8 cellular contexts compared by ENCODE assay signal in the genomic region with DNA sequence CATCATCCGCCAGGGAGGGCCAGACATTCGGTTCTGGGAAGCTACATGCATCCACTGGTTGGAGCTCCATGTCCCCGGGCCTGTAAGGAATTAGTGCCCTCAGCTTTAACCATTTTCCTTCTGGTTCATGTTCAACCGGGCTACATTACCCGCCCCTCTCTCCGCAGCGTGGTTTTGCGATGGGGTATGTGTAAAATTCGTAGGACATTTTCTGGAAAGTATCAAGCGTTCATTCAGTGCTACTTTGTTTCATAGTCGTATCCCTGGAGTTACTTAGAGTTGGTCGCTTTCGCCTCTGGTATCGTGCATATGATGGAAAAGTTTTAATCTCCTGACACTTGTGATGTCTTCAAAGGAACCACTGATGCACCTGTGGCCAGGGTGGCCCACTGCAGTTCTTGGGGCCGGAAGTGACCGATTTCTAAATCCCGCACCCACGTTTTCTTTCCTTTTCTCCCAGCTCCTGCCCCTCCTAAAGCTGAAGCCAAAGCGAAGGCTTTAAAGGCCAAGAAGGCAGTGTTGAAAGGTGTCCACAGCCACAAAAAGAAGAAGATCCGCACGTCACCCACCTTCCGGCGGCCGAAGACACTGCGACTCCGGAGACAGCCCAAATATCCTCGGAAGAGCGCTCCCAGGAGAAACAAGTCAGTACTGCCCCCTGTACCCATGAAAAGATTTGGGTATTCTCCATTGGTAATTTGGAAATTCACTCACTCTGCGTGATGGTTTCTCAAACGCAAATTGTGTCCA. TPM values are rescaled to one million over a fixed set of nuclear protein-coding genes. Genes with fewer than 3 reads are reported as not detected.
A peak's percentile ranks its signal among the peaks of the same experiment; 100 is the strongest.
DNase-seq lines count a peak whose midpoint lies in the region; ATAC-seq, FAIRE-seq and TF ChIP-seq lines count a peak whose summit lies in the region.

No MANE protein-coding gene starts in this region.

- peaks cover 15% of the 10 kb centered on the region; the same call in 1 of the 2 replicates for H4K20me1 ChIP-seq in HCT116 (ENCODE audit: insufficient read depth)

- H3K27me3 Mint-ChIP-seq in activated T-helper 1 cell treated with anti-CD3 and anti-CD28 coated beads, Interleukin-12 subunit alpha, Interleukin-12 subunit beta, Interleukin-2, Interleukin-4 antibody, amounts not matched to agents 30 ng/mL and 10 ng/mL and 1 ng/mL, durations not matched to agents 14 hours and 24 hours and 36 hours (ENCODE audit: insufficient read depth), result peaks cover 12% of the 10 kb centered on the region

- H3K27ac Mint-ChIP-seq in activated T-helper 1 cell treated with anti-CD3 and anti-CD28 coated beads, Interleukin-12 subunit alpha, Interleukin-12 subunit beta, Interleukin-2, Interleukin-4 antibody, amounts not matched to agents 30 ng/mL and 10 ng/mL and 1 ng/mL, durations not matched to agents 14 hours and 24 hours and 36 hours, result peak overlapping the region; percentile 92

- no peaks in the 10 kb centered on the region for H3K9me3 ChIP-seq in A549
- H3K9me3 ChIP-seq in HCT116 (ENCODE audit: control insufficient read depth in 1 of 2, insufficient read depth in 1 of 2, low read depth in 1 of 2, low read length in 2 of 2), result no peaks in the 10 kb centered on the region
- H3K9me3 ChIP-seq in iPS DF 6.9 (ENCODE audit: control insufficient read depth, insufficient read depth, low read length), result no peaks in the 10 kb centered on the region

- peaks cover 49% of the 10 kb centered on the region for H3K79me2 ChIP-seq in HCT116 (ENCODE audit: insufficient read depth, low read length)

- no peak for TF ChIP-seq CTCF in A549 (IDR thresholded peaks at IDR 0.05)
- peak in 1 of 3 experiments; percentile 6; a peak in 1 of 6 replicates for TF ChIP-seq CTCF in HCT116 (IDR thresholded peaks at IDR 0.05 in 2 of 3, conservative IDR thresholded peaks at IDR 0.05 in 1 of 3; ENCODE audit: borderline replicate concordance in 1 of 3, insufficient read depth in 1 of 3, low read depth in 2 of 3, low read length in 2 of 3)

- peak overlapping the region; percentile 96 for H3K27ac ChIP-seq in A549
- peak overlapping the region; percentile 89 for H3K27ac ChIP-seq in HCT116 (ENCODE audit: low read depth, low read length)
- no peak overlapping the region for H3K27ac ChIP-seq in iPS DF 6.9 (ENCODE audit: low read length)

- ATAC-seq in A549, result no peak
- ATAC-seq in HCT116, result no peak
- ATAC-seq in HG03432 (IDR thresholded peaks at IDR 0.05; ENCODE audit: unreplicated experiment), result no peak

- intact Hi-C loops in HCT116 (cut with micrococcal nuclease), result no loop called here
- intact Hi-C loops in activated T-helper 1 cell treated with anti-CD3 and anti-CD28 coated beads, Interleukin-12 subunit alpha, Interleukin-12 subunit beta, Interleukin-2, Interleukin-4 antibody, amounts not matched to agents 30 ng/mL and 10 ng/mL and 1 ng/mL, durations not matched to agents 14 hours and 24 hours and 36 hours (cut with micrococcal nuclease), result no loop called here

- peaks cover 58% of the 10 kb centered on the region for H3K4me1 Mint-ChIP-seq in activated T-helper 1 cell treated with anti-CD3 and anti-CD28 coated beads, Interleukin-12 subunit alpha, Interleukin-12 subunit beta, Interleukin-2, Interleukin-4 antibody, amounts not matched to agents 30 ng/mL and 10 ng/mL and 1 ng/mL, durations not matched to agents 14 hours and 24 hours and 36 hours (ENCODE audit: low read depth)

- no peak for TF ChIP-seq POLR2A in A549 (IDR thresholded peaks at IDR 0.05; ENCODE audit: low read length)
- TF ChIP-seq POLR2A in HCT116 (IDR thresholded peaks at IDR 0.05; ENCODE audit: borderline replicate concordance, extremely low read depth, insufficient read depth, insufficient read length), result no peak

- H3K27me3 ChIP-seq in HCT116 (ENCODE audit: insufficient read depth, low read length) (no peaks in the 10 kb centered on the region), iPS DF 6.9 (ENCODE audit: control insufficient read depth, insufficient read depth, low read length) (no peaks in the 10 kb centered on the region)

- RAD21 ChIA-PET in HCT116 (lab: Charles Lee; ENCODE audit: low non-redundant PET in 1 of 2, low total read pairs in 2 of 2, uncharacterized antibody in 2 of 2, unreplicated experiment in 2 of 2), result no interaction called here

- peak overlapping the region; percentile 99 for H3K9ac ChIP-seq in HCT116 (ENCODE audit: low read length)

- H3K36me3 Mint-ChIP-seq in activated T-helper 1 cell treated with anti-CD3 and anti-CD28 coated beads, Interleukin-12 subunit alpha, Interleukin-12 subunit beta, Interleukin-2, Interleukin-4 antibody, amounts not matched to agents 30 ng/mL and 10 ng/mL and 1 ng/mL, durations not matched to agents 14 hours and 24 hours and 36 hours (ENCODE audit: low read depth), result peaks cover 50% of the 10 kb centered on the region

- CTCF ChIA-PET in A549 (lab: Yijun Ruan, JAX), result interaction anchor here (1.0 to 17.5 kb wide), 11 partner anchors 9 to 233 kb away, joined by 4 to 977 read pairs (median 5); a partner anchor contains a TSS
- CTCF ChIA-PET in HCT116 (lab: Charles Lee), result interaction anchor here (1.0 to 1.3 kb wide), 7 partner anchors 8 to 397 kb away, joined by 3 to 13 read pairs (median 5); a partner anchor contains a TSS

- 2% methylated on average over 29 of the region's 30 CpGs for WGBS in A549 (ENCODE audit: missing lambda C conversion rate)
- WGBS in iPS DF 6.9 (ENCODE audit: insufficient coverage, insufficient read length), result no CpG with 5 or more reads among the region's 30 CpGs

- H3K4me3 Mint-ChIP-seq in activated T-helper 1 cell treated with anti-CD3 and anti-CD28 coated beads, Interleukin-12 subunit alpha, Interleukin-12 subunit beta, Interleukin-2, Interleukin-4 antibody, amounts not matched to agents 30 ng/mL and 10 ng/mL and 1 ng/mL, durations not matched to agents 14 hours and 24 hours and 36 hours, result peak overlapping the region; percentile 100

- H2AFZ ChIP-seq in HCT116 (ENCODE audit: low read depth, low read length, poor library complexity, severe bottlenecking), result no peak overlapping the region

- H3K4me2 ChIP-seq in A549 (peak overlapping the region; percentile 92), HCT116 (ENCODE audit: low read length) (peak overlapping the region; percentile 77)

- TF ChIP-seq RAD21 in A549 (conservative IDR thresholded peaks at IDR 0.05 in 1 of 2, IDR thresholded peaks at IDR 0.05 in 1 of 2) (no peak), HCT116 (IDR thresholded peaks at IDR 0.05; ENCODE audit: low read depth) (no peak)

- H3K9me3 Mint-ChIP-seq in activated T-helper 1 cell treated with anti-CD3 and anti-CD28 coated beads, Interleukin-12 subunit alpha, Interleukin-12 subunit beta, Interleukin-2, Interleukin-4 antibody, amounts not matched to agents 30 ng/mL and 10 ng/mL and 1 ng/mL, durations not matched to agents 14 hours and 24 hours and 36 hours, result no peaks in the 10 kb centered on the region

- POLR2A ChIA-PET in A549 (lab: Yijun Ruan, JAX) (interaction anchor here (0.7 to 2.3 kb wide), 21 partner anchors 8 to 404 kb away, joined by 3 to 54 read pairs (median 7); a partner anchor contains a TSS), HCT116 (lab: Charles Lee) (interaction anchor here (0.9 to 2.6 kb wide), 12 partner anchors 8 to 231 kb away, joined by 3 to 42 read pairs (median 6); a partner anchor contains a TSS)

- peaks cover 59% of the 10 kb centered on the region for H3K4me1 ChIP-seq in A549
- peaks cover 36 to 59% of the 10 kb centered on the region in 2 experiments for H3K4me1 ChIP-seq in HCT116 (ENCODE audit: control insufficient read depth in 1 of 2, insufficient read depth in 2 of 2, low read length in 2 of 2)
- H3K4me1 ChIP-seq in iPS DF 6.9 (ENCODE audit: control insufficient read depth, insufficient read depth, low read length), result no peaks in the 10 kb centered on the region

- TF ChIP-seq EP300 in A549 (IDR thresholded peaks at IDR 0.05), result no peak

- H3K9me2 ChIP-seq in HCT116 (ENCODE audit: insufficient read depth), result no peaks in the 10 kb centered on the region

- DNase-seq in A549 (ENCODE audit: low read depth in 1 of 2, low spot score in 1 of 2) (no peak), HCT116 (ENCODE audit: low read depth, low spot score) (no peak), iPS DF 6.9 (ENCODE audit: low read depth, low spot score) (no peak), HPDE6-E6E7 (ENCODE audit: extremely low spot score) (no peak), HuH-7.5 (ENCODE audit: low spot score) (no peak)
- peak; percentile 18 for DNase-seq in activated T-helper 1 cell treated with anti-CD3 and anti-CD28 coated beads, Interleukin-12 subunit alpha, Interleukin-12 subunit beta, Interleukin-2, Interleukin-4 antibody, amounts not matched to agents 30 ng/mL and 10 ng/mL and 1 ng/mL, durations not matched to agents 14 hours and 24 hours and 36 hours (ENCODE audit: low spot score)
- DNase-seq in stimulated activated CD4-positive, alpha-beta T cell treated with anti-CD3 and anti-CD28 coated beads, Interleukin-4, amount 100 ng/mL, for 24 hours, result peak; percentile 62

- BruUV-seq in HCT116 (replicated peaks; lab: Mats Ljungman, UMichigan), result TSS peak; percentile 75

- no peak for FAIRE-seq in A549 (lab: Jason Lieb, UNC)

- H3K36me3 ChIP-seq in HCT116 (ENCODE audit: control insufficient read depth in 1 of 2, insufficient read depth in 2 of 2, low read length in 2 of 2), result peaks cover 22 to 43% of the 10 kb centered on the region in 2 experiments; a peak in 3 of 4 replicates
- H3K36me3 ChIP-seq in iPS DF 6.9 (ENCODE audit: control insufficient read depth, insufficient read depth, low read length), result peaks cover 26% of the 10 kb centered on the region; the same call in 1 of the 2 replicates

- H3K4me3 ChIP-seq in A549 (peak overlapping the region; percentile 77), HCT116 (replicated peaks in 1 of 2; ENCODE audit: low read depth in 1 of 2, low read length in 2 of 2) (peak overlapping the region; percentile 98 to 99), iPS DF 6.9 (ENCODE audit: low read length) (peak overlapping the region; percentile 80)

RNA-seq across cellular contexts. Expression of a gene that starts 0.6 kb away (rescaled TPM):
- 2,521 and 2,887 TPM in 2 replicates for polyA plus RNA-seq in A549 (2011; rRNA removed)
- 981 and 1,405 TPM in 2 replicates for polyA plus RNA-seq in A549 (2012; cell fraction: cytosol; rRNA removed)
- polyA plus RNA-seq in A549 (2012; cell fraction: nucleus; rRNA removed), result 284 and 498 TPM in 2 replicates
- polyA plus RNA-seq in A549 (2017; fragmentation: RNase III; extraction: RNeasy Plus Mini Kit Qiagen cat#74134 plus additional on column Dnase treatment), result 1,026 to 1,151 TPM (median 1,061 TPM) in 3 replicates
- polyA minus RNA-seq in A549 (2011; rRNA and poly(A)+ RNA removed), result 955 and 1,173 TPM in 2 replicates
- 2,087 TPM for total RNA-seq in HCT116 (2021; ENCODE audit: unreplicated experiment)
- 2,586 and 3,141 TPM in 2 replicates for polyA plus RNA-seq in HCT116 (2012)
- 1,513 and 1,534 TPM in 2 replicates for total RNA-seq in activated T-helper 1 cell treated with anti-CD3 and anti-CD28 coated beads, Interleukin-12 subunit alpha, Interleukin-12 subunit beta, Interleukin-2, Interleukin-4 antibody, amounts not matched to agents 30 ng/mL and 10 ng/mL and 1 ng/mL, durations not matched to agents 14 hours and 24 hours and 36 hours

RNA-seq across cellular contexts. Expression of a gene that starts 2.8 kb away (rescaled TPM):
- polyA plus RNA-seq in A549 (2011; rRNA removed) (288 and 328 TPM in 2 replicates), A549 (2017; fragmentation: RNase III; extraction: RNeasy Plus Mini Kit Qiagen cat#74134 plus additional on column Dnase treatment) (207 to 212 TPM (median 211 TPM) in 3 replicates)
- 306 and 359 TPM in 2 replicates for polyA plus RNA-seq in A549 (2012; cell fraction: cytosol; rRNA removed)
- 404 and 498 TPM in 2 replicates for polyA plus RNA-seq in A549 (2012; cell fraction: nucleus; rRNA removed)
- 241 and 290 TPM in 2 replicates for polyA minus RNA-seq in A549 (2011; rRNA and poly(A)+ RNA removed)
- total RNA-seq in HCT116 (2021; ENCODE audit: unreplicated experiment), result 0.59 TPM
- 0.16 and 0.57 TPM in 2 replicates for polyA plus RNA-seq in HCT116 (2012)
- 17.6 and 18.2 TPM in 2 replicates for total RNA-seq in activated T-helper 1 cell treated with anti-CD3 and anti-CD28 coated beads, Interleukin-12 subunit alpha, Interleukin-12 subunit beta, Interleukin-2, Interleukin-4 antibody, amounts not matched to agents 30 ng/mL and 10 ng/mL and 1 ng/mL, durations not matched to agents 14 hours and 24 hours and 36 hours

RNA-seq across cellular contexts. Expression of a gene that starts 5.6 kb away (rescaled TPM):
- polyA plus RNA-seq in A549 (2011; rRNA removed) (83.3 and 86.7 TPM in 2 replicates), A549 (2017; fragmentation: RNase III; extraction: RNeasy Plus Mini Kit Qiagen cat#74134 plus additional on column Dnase treatment) (36.7 to 43.9 TPM (median 37.7 TPM) in 3 replicates)
- 102 and 124 TPM in 2 replicates for polyA plus RNA-seq in A549 (2012; cell fraction: cytosol; rRNA removed)
- 56.4 and 64.3 TPM in 2 replicates for polyA plus RNA-seq in A549 (2012; cell fraction: nucleus; rRNA removed)
- polyA minus RNA-seq in A549 (2011; rRNA and poly(A)+ RNA removed), result 55.9 and 70.3 TPM in 2 replicates
- 28.3 TPM for total RNA-seq in HCT116 (2021; ENCODE audit: unreplicated experiment)
- polyA plus RNA-seq in HCT116 (2012), result 29.5 and 30.0 TPM in 2 replicates
- 9.5 and 11.5 TPM in 2 replicates for total RNA-seq in activated T-helper 1 cell treated with anti-CD3 and anti-CD28 coated beads, Interleukin-12 subunit alpha, Interleukin-12 subunit beta, Interleukin-2, Interleukin-4 antibody, amounts not matched to agents 30 ng/mL and 10 ng/mL and 1 ng/mL, durations not matched to agents 14 hours and 24 hours and 36 hours

RNA-seq across cellular contexts. Expression of a gene that starts 8.2 kb away (rescaled TPM):
- polyA plus RNA-seq in A549 (2011; rRNA removed) (5.1 and 7.7 TPM in 2 replicates), A549 (2017; fragmentation: RNase III; extraction: RNeasy Plus Mini Kit Qiagen cat#74134 plus additional on column Dnase treatment) (4.2 to 5.8 TPM (median 5.3 TPM) in 3 replicates)
- polyA plus RNA-seq in A549 (2012; cell fraction: cytosol; rRNA removed), result 7.1 and 7.7 TPM in 2 replicates
- 18.7 and 22.2 TPM in 2 replicates for polyA plus RNA-seq in A549 (2012; cell fraction: nucleus; rRNA removed)
- polyA minus RNA-seq in A549 (2011; rRNA and poly(A)+ RNA removed), result 11.4 and 16.4 TPM in 2 replicates
- total RNA-seq in HCT116 (2021; ENCODE audit: unreplicated experiment), result 7.0 TPM
- 3.4 and 4.3 TPM in 2 replicates for polyA plus RNA-seq in HCT116 (2012)
- 5.2 and 5.4 TPM in 2 replicates for total RNA-seq in activated T-helper 1 cell treated with anti-CD3 and anti-CD28 coated beads, Interleukin-12 subunit alpha, Interleukin-12 subunit beta, Interleukin-2, Interleukin-4 antibody, amounts not matched to agents 30 ng/mL and 10 ng/mL and 1 ng/mL, durations not matched to agents 14 hours and 24 hours and 36 hours

RNA-seq across cellular contexts. Expression of a gene that starts 8.7 kb away (rescaled TPM):
- polyA plus RNA-seq in A549 (2011; rRNA removed), result 3.8 and 4.0 TPM in 2 replicates
- 4.9 and 5.3 TPM in 2 replicates for polyA plus RNA-seq in A549 (2012; cell fraction: cytosol; rRNA removed)
- polyA plus RNA-seq in A549 (2012; cell fraction: nucleus; rRNA removed), result 20.2 and 24.0 TPM in 2 replicates
- polyA plus RNA-seq in A549 (2017; fragmentation: RNase III; extraction: RNeasy Plus Mini Kit Qiagen cat#74134 plus additional on column Dnase treatment), result 2.5 to 4.9 TPM (median 4.2 TPM) in 3 replicates
- polyA minus RNA-seq in A549 (2011; rRNA and poly(A)+ RNA removed), result 2.0 and 3.1 TPM in 2 replicates
- 0.96 TPM for total RNA-seq in HCT116 (2021; ENCODE audit: unreplicated experiment)
- polyA plus RNA-seq in HCT116 (2012), result 0.35 and 0.91 TPM in 2 replicates
- 4.4 and 5.2 TPM in 2 replicates for total RNA-seq in activated T-helper 1 cell treated with anti-CD3 and anti-CD28 coated beads, Interleukin-12 subunit alpha, Interleukin-12 subunit beta, Interleukin-2, Interleukin-4 antibody, amounts not matched to agents 30 ng/mL and 10 ng/mL and 1 ng/mL, durations not matched to agents 14 hours and 24 hours and 36 hours

Comparison
In these comparisons a context has a peak if more than half of its experiments do, and no peak if none do; other contexts are left out.
1. DNase-seq: peak in activated T-helper 1 cell treated with anti-CD3 and anti-CD28 coated beads, Interleukin-12 subunit alpha, Interleukin-12 subunit beta, Interleukin-2, Interleukin-4 antibody, amounts not matched to agents 30 ng/mL and 10 ng/mL and 1 ng/mL, durations not matched to agents 14 hours and 24 hours and 36 hours (single experiment) and stimulated activated CD4-positive, alpha-beta T cell treated with anti-CD3 and anti-CD28 coated beads, Interleukin-4, amount 100 ng/mL, for 24 hours (single experiment); none in A549 (0 of 2), HCT116 (single experiment), iPS DF 6.9 (single experiment), HPDE6-E6E7 (single experiment) and HuH-7.5 (single experiment).
2. RNA of a gene that starts 2.8 kb away (total RNA-seq): 17.6 to 18.2 TPM in activated T-helper 1 cell treated with anti-CD3 and anti-CD28 coated beads, Interleukin-12 subunit alpha, Interleukin-12 subunit beta, Interleukin-2, Interleukin-4 antibody, amounts not matched to agents 30 ng/mL and 10 ng/mL and 1 ng/mL, durations not matched to agents 14 hours and 24 hours and 36 hours; 0.59 TPM in HCT116 (single experiment); every median in the first group is over 10 times any median in the second.
3. Peak in every context shown above with its lines, with median percentiles within 50 percentile points of each other: H3K4me3 ChIP-seq.